In the genomic region with DNA sequence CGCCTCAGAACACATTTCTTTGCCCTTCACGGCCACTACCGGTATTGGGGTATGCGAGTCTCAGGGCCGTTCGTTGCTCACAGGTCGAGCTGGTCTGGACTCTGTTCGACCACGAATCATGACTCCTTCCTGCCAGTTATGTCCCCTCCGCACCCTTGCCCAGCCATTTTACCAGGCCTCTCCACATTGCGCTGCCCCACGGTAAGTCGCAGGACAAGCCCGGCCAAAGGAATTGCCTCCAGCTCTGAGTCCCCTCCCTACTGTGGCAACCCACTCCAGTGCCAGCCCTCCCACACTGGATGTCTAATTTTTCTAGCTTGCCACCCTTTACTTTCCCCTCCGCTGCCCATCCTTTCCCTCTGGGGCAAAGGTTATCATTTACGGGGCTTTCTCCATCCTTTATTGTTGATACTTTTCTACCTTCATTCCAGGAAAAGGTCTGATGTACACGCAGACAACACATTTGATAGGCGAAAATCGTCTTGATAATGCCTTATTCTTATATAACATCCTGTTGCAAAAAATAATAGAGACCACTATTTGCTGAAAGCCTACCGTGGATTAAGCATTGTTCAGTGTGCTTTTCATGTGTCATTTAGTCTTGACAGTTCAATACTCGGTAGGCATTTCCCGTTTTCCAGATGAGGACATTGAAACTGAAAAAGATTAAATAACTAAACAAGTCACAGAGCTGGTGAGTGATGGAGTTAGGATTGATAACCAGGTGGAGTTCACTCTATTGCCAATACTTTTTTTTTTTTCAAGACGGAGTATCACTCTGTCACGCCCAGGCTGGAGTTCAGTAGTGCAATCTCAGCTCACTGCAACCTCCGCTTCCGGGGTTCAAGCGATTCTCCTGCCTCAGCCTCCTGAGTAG, we compare ENCODE assay signal across 1 cellular context.
TF ChIP-seq lines count a peak whose summit lies in the region.

No MANE protein-coding gene starts in this region.

TF ChIP-seq in GM12878, 131 proteins besides CTCF, POLR2A, EP300 and RAD21 (continued from another document and continues in another):
- TF ChIP-seq, protein P1, sequence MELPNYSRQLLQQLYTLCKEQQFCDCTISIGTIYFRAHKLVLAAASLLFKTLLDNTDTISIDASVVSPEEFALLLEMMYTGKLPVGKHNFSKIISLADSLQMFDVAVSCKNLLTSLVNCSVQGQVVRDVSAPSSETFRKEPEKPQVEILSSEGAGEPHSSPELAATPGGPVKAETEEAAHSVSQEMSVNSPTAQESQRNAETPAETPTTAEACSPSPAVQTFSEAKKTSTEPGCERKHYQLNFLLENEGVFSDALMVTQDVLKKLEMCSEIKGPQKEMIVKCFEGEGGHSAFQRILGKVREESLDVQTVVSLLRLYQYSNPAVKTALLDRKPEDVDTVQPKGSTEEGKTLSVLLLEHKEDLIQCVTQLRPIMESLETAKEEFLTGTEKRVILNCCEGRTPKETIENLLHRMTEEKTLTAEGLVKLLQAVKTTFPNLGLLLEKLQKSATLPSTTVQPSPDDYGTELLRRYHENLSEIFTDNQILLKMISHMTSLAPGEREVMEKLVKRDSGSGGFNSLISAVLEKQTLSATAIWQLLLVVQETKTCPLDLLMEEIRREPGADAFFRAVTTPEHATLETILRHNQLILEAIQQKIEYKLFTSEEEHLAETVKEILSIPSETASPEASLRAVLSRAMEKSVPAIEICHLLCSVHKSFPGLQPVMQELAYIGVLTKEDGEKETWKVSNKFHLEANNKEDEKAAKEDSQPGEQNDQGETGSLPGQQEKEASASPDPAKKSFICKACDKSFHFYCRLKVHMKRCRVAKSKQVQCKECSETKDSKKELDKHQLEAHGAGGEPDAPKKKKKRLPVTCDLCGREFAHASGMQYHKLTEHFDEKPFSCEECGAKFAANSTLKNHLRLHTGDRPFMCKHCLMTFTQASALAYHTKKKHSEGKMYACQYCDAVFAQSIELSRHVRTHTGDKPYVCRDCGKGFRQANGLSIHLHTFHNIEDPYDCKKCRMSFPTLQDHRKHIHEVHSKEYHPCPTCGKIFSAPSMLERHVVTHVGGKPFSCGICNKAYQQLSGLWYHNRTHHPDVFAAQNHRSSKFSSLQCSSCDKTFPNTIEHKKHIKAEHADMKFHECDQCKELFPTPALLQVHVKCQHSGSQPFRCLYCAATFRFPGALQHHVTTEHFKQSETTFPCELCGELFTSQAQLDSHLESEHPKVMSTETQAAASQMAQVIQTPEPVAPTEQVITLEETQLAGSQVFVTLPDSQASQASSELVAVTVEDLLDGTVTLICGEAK (IDR thresholded peaks at IDR 0.05; ENCODE audit: borderline replicate concordance): no peak
- TF ChIP-seq GABPA (IDR thresholded peaks at IDR 0.05; ENCODE audit: low read depth): no peak
- no peak for TF ChIP-seq NFIC (IDR thresholded peaks at IDR 0.05; ENCODE audit: low read depth, low read length)
- no peak for TF ChIP-seq KAT2A (conservative IDR thresholded peaks at IDR 0.05; ENCODE audit: control insufficient read depth, low read depth, low read length)
- TF ChIP-seq CBX5 (IDR thresholded peaks at IDR 0.05; ENCODE audit: low read depth): no peak
- TF ChIP-seq JUNB (IDR thresholded peaks at IDR 0.05): no peak
- no peak for TF ChIP-seq BMI1 (IDR thresholded peaks at IDR 0.05; ENCODE audit: borderline replicate concordance)
- no peak for TF ChIP-seq BCL3 (IDR thresholded peaks at IDR 0.05; ENCODE audit: borderline replicate concordance, insufficient read depth, low read depth, low read length, poor library complexity, severe bottlenecking)
- no peak for TF ChIP-seq NR2C1 (IDR thresholded peaks at IDR 0.05)
- TF ChIP-seq HDGF (IDR thresholded peaks at IDR 0.05): no peak; the same call in 1 of the 2 replicates
- TF ChIP-seq, protein P2, sequence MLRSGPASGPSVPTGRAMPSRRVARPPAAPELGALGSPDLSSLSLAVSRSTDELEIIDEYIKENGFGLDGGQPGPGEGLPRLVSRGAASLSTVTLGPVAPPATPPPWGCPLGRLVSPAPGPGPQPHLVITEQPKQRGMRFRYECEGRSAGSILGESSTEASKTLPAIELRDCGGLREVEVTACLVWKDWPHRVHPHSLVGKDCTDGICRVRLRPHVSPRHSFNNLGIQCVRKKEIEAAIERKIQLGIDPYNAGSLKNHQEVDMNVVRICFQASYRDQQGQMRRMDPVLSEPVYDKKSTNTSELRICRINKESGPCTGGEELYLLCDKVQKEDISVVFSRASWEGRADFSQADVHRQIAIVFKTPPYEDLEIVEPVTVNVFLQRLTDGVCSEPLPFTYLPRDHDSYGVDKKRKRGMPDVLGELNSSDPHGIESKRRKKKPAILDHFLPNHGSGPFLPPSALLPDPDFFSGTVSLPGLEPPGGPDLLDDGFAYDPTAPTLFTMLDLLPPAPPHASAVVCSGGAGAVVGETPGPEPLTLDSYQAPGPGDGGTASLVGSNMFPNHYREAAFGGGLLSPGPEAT (IDR thresholded peaks at IDR 0.05; ENCODE audit: low read depth): no peak; the same call in 1 of the 2 replicates
- TF ChIP-seq ZNF384 (IDR thresholded peaks at IDR 0.05; ENCODE audit: borderline replicate concordance, low read depth, low read length): no peak
- TF ChIP-seq YY1 (IDR thresholded peaks at IDR 0.05; ENCODE audit: low read depth, low read length): 0 out of 2 replicates have a peak, but pooled peaks have one; percentile 31
- no peak for TF ChIP-seq TBL1XR1 (IDR thresholded peaks at IDR 0.05; ENCODE audit: low read depth, low read length)
- TF ChIP-seq KDM1A (IDR thresholded peaks at IDR 0.05; ENCODE audit: borderline replicate concordance): no peak
- TF ChIP-seq POU2F2 (IDR thresholded peaks at IDR 0.05; ENCODE audit: borderline replicate concordance, low read depth, low read length): no peak
- peak; percentile 52; the same call in 1 of the 2 replicates for TF ChIP-seq MTA3 (IDR thresholded peaks at IDR 0.05; ENCODE audit: borderline replicate concordance, low read length)
- TF ChIP-seq HDAC2 (IDR thresholded peaks at IDR 0.05): no peak
- TF ChIP-seq NRF1 (conservative IDR thresholded peaks at IDR 0.05; ENCODE audit: low read depth, low read length): no peak
- TF ChIP-seq NR2F1 (conservative IDR thresholded peaks at IDR 0.05): no peak
- TF ChIP-seq ATF3 (IDR thresholded peaks at IDR 0.05; ENCODE audit: borderline replicate concordance, extremely low read depth, low read depth, low read length): no peak
- no peak for TF ChIP-seq PBX3 (IDR thresholded peaks at IDR 0.05; ENCODE audit: insufficient replicate concordance, low read depth, low read length)
- TF ChIP-seq TCF12 (IDR thresholded peaks at IDR 0.05; ENCODE audit: low read depth, low read length): no peak
- TF ChIP-seq, protein P3, sequence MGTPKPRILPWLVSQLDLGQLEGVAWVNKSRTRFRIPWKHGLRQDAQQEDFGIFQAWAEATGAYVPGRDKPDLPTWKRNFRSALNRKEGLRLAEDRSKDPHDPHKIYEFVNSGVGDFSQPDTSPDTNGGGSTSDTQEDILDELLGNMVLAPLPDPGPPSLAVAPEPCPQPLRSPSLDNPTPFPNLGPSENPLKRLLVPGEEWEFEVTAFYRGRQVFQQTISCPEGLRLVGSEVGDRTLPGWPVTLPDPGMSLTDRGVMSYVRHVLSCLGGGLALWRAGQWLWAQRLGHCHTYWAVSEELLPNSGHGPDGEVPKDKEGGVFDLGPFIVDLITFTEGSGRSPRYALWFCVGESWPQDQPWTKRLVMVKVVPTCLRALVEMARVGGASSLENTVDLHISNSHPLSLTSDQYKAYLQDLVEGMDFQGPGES (IDR thresholded peaks at IDR 0.05): no peak
- TF ChIP-seq MLLT1 (IDR thresholded peaks at IDR 0.05): peak; percentile 94
- no peak for TF ChIP-seq RCOR1 (conservative IDR thresholded peaks at IDR 0.05; ENCODE audit: low read depth, low read length)
- peak; percentile 57 for TF ChIP-seq NR2C2 (IDR thresholded peaks at IDR 0.05; ENCODE audit: borderline replicate concordance, control insufficient read depth, insufficient read length, low read depth)
- no peak for TF ChIP-seq ESRRA (IDR thresholded peaks at IDR 0.05; ENCODE audit: low read length)
- peak; percentile 87; the same call in 1 of the 2 replicates for TF ChIP-seq CHD1 (IDR thresholded peaks at IDR 0.05; ENCODE audit: low read depth, low read length)
- TF ChIP-seq BCL11A (IDR thresholded peaks at IDR 0.05; ENCODE audit: low read depth, low read length): no peak
- TF ChIP-seq, protein P4, sequence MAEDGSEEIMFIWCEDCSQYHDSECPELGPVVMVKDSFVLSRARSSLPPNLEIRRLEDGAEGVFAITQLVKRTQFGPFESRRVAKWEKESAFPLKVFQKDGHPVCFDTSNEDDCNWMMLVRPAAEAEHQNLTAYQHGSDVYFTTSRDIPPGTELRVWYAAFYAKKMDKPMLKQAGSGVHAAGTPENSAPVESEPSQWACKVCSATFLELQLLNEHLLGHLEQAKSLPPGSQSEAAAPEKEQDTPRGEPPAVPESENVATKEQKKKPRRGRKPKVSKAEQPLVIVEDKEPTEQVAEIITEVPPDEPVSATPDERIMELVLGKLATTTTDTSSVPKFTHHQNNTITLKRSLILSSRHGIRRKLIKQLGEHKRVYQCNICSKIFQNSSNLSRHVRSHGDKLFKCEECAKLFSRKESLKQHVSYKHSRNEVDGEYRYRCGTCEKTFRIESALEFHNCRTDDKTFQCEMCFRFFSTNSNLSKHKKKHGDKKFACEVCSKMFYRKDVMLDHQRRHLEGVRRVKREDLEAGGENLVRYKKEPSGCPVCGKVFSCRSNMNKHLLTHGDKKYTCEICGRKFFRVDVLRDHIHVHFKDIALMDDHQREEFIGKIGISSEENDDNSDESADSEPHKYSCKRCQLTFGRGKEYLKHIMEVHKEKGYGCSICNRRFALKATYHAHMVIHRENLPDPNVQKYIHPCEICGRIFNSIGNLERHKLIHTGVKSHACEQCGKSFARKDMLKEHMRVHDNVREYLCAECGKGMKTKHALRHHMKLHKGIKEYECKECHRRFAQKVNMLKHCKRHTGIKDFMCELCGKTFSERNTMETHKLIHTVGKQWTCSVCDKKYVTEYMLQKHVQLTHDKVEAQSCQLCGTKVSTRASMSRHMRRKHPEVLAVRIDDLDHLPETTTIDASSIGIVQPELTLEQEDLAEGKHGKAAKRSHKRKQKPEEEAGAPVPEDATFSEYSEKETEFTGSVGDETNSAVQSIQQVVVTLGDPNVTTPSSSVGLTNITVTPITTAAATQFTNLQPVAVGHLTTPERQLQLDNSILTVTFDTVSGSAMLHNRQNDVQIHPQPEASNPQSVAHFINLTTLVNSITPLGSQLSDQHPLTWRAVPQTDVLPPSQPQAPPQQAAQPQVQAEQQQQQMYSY (CRISPR knock-in tag; IDR thresholded peaks at IDR 0.05): no peak
- TF ChIP-seq SIX5 (IDR thresholded peaks at IDR 0.05; ENCODE audit: low read depth, low read length, severe bottlenecking): no peak
- no peak for TF ChIP-seq BHLHE40 (IDR thresholded peaks at IDR 0.05; ENCODE audit: borderline replicate concordance in 1 of 2, low read depth in 2 of 2, low read length in 1 of 2)
- no peak for TF ChIP-seq ZBTB11 (CRISPR knock-in tag; IDR thresholded peaks at IDR 0.05)
- TF ChIP-seq TCF7 (IDR thresholded peaks at IDR 0.05; ENCODE audit: borderline replicate concordance): no peak
- no peak for TF ChIP-seq FOXK2 (IDR thresholded peaks at IDR 0.05)
- TF ChIP-seq ZZZ3 (IDR thresholded peaks at IDR 0.05; ENCODE audit: control insufficient read depth, insufficient read length, low read depth): no peak
- TF ChIP-seq CREB1 (IDR thresholded peaks at IDR 0.05; ENCODE audit: low read depth): no peak
- TF ChIP-seq RB1 (IDR thresholded peaks at IDR 0.05; ENCODE audit: borderline replicate concordance): no peak
